17 cellular contexts compared by ENCODE assay signal in genomic region chr17:42178817-42179216, GRCh38. TPM values are rescaled to one million over a fixed set of nuclear protein-coding genes. Genes with fewer than 3 reads are reported as not detected.
A peak's percentile ranks its signal among the peaks of the same experiment; 100 is the strongest.
DNase-seq lines count a peak whose midpoint lies in the region; ATAC-seq, FAIRE-seq and TF ChIP-seq lines count a peak whose summit lies in the region.
"Had no signal": no experiment of that assay in that cellular context is flagged by ENCODE, and none has a peak within 500 bp of the region (broad histone marks: within the 10 kb centered on the region; RNA-seq: fewer than 3 reads in every experiment).

No MANE protein-coding gene starts in this region.

- TF ChIP-seq POLR2A in adrenal gland (IDR thresholded peaks at IDR 0.05): no peak

- H3K4me1 ChIP-seq in adrenal gland (replicated peaks in 1 of 2): peaks cover 10 to 24% of the 10 kb centered on the region in 2 donors

- H3K27ac ChIP-seq in adrenal gland: no peak overlapping the region
- H3K27ac ChIP-seq: BLaER1 treated with 17β-estradiol and CSF1 and Interleukin-3, amounts not matched to agents 10 nM and 100 nM; PC-9 had no signal

- no peak for FAIRE-seq in RCC 7860 (lab: Jason Lieb, UNC)

- TF ChIP-seq CTCF in GM10266 (IDR thresholded peaks at IDR 0.05; ENCODE audit: control insufficient read depth, insufficient read depth, low read depth, missing control alignments) (no peak), adrenal gland (IDR thresholded peaks at IDR 0.05) (no peak)

- H3K4me3 ChIP-seq in adrenal gland: no peak overlapping the region
- H3K4me3 ChIP-seq: BLaER1 treated with 17β-estradiol and CSF1 and Interleukin-3, amounts not matched to agents 10 nM and 100 nM; PC-9 had no signal

- no peaks in the 10 kb centered on the region for H3K9me3 ChIP-seq in adrenal gland (replicated peaks in 1 of 3)

- DNase-seq in CD1c-positive myeloid dendritic cell (ENCODE audit: extremely low spot score) (peak; percentile 90), GM10266 (ENCODE audit: extremely low spot score) (peak; percentile 63), NAMALWA (ENCODE audit: low spot score) (peak; percentile 76), adrenal gland (no peak), RCC 7860 (ENCODE audit: low spot score) (no peak)
- DNase-seq: NCI-H1105; NCI-H446; PC-9; stimulated activated CD4-positive, alpha-beta T cell treated with anti-CD3 and anti-CD28 coated beads, Interleukin-1b, Interleukin-23, amount 100 ng/mL, for 48 hours had no signal

- no peak for ATAC-seq in HG03139 (IDR thresholded peaks at IDR 0.05; ENCODE audit: unreplicated experiment)
- ATAC-seq in GM18858 (IDR thresholded peaks at IDR 0.05; ENCODE audit: unreplicated experiment): no peak
- ATAC-seq: esophagus mucosa had no signal

- H3K36me3 Mint-ChIP-seq in dendritic cell treated with granulocyte-macrophage colony-stimulating factor and Interleukin-4, amounts not matched to agents 40 ng/mL and 50 ng/mL, for 4 days (ENCODE audit: low read depth): no peaks in the 10 kb centered on the region

- no peak overlapping the region for H3K4me3 Mint-ChIP-seq in dendritic cell treated with granulocyte-macrophage colony-stimulating factor and Interleukin-4, amounts not matched to agents 40 ng/mL and 50 ng/mL, for 4 days
- H3K4me3 Mint-ChIP-seq: stimulated activated naive CD8-positive, alpha-beta T cell treated with anti-CD3 and anti-CD28 coated beads, Interleukin-15, Interleukin-2, amounts not matched to agents 100 ng/mL and 50 ng/mL, for 24 hours had no signal

- no peaks in the 10 kb centered on the region for H3K9me3 Mint-ChIP-seq in dendritic cell treated with granulocyte-macrophage colony-stimulating factor and Interleukin-4, amounts not matched to agents 40 ng/mL and 50 ng/mL, for 4 days
- H3K9me3 Mint-ChIP-seq: stimulated activated naive CD8-positive, alpha-beta T cell treated with anti-CD3 and anti-CD28 coated beads, Interleukin-15, Interleukin-2, amounts not matched to agents 100 ng/mL and 50 ng/mL, for 24 hours had no signal

- 0 to 39% (median 19%) methylated on average over 1 to 14 of the region's 14 CpGs for WGBS in adrenal gland, 4 donors

- peak overlapping the region; percentile 48 for H3K27ac Mint-ChIP-seq in dendritic cell treated with granulocyte-macrophage colony-stimulating factor and Interleukin-4, amounts not matched to agents 40 ng/mL and 50 ng/mL, for 4 days
- H3K27ac Mint-ChIP-seq: stimulated activated naive CD8-positive, alpha-beta T cell treated with anti-CD3 and anti-CD28 coated beads, Interleukin-15, Interleukin-2, amounts not matched to agents 100 ng/mL and 50 ng/mL, for 24 hours had no signal

- intact Hi-C loops in dendritic cell treated with granulocyte-macrophage colony-stimulating factor and Interleukin-4, amounts not matched to agents 40 ng/mL and 50 ng/mL, for 4 days (cut with micrococcal nuclease): no loop called here
- intact Hi-C loops in adrenal gland (cut with DNase I): no loop called here

- H3K36me3 ChIP-seq in adrenal gland (replicated peaks in 1 of 2): no peaks in the 10 kb centered on the region
- H3K36me3 ChIP-seq: BLaER1 treated with 17β-estradiol and CSF1 and Interleukin-3, amounts not matched to agents 10 nM and 100 nM had no signal

- no peaks in the 10 kb centered on the region for H3K27me3 ChIP-seq in adrenal gland

- peaks cover 65% of the 10 kb centered on the region for H3K27me3 Mint-ChIP-seq in dendritic cell treated with granulocyte-macrophage colony-stimulating factor and Interleukin-4, amounts not matched to agents 40 ng/mL and 50 ng/mL, for 4 days

- peaks cover 65% of the 10 kb centered on the region for H3K4me1 Mint-ChIP-seq in dendritic cell treated with granulocyte-macrophage colony-stimulating factor and Interleukin-4, amounts not matched to agents 40 ng/mL and 50 ng/mL, for 4 days (ENCODE audit: low read depth)

RNA-seq across cellular contexts. Expression of gene KCNH4, which starts 2.1 kb away (rescaled TPM):
- total RNA-seq in adrenal gland: under 1 TPM in 6 of 8 donors, not detected in 2; 0.14 to 0.41 (median 0.19) TPM
- 1 to 10 TPM in 1 of 3 donors, under 1 TPM in 2; 0.13 to 1.0 (median 0.26) TPM for polyA plus RNA-seq in adrenal gland
- total RNA-seq: chondrocyte, esophagus mucosa, PC-9 had no signal

RNA-seq across cellular contexts. Expression of gene HCRT, which starts 6.4 kb away (rescaled TPM):
- not detected for total RNA-seq in adrenal gland
- not detected for polyA plus RNA-seq in adrenal gland
- total RNA-seq: chondrocyte; esophagus mucosa; PC-9; T-helper 2 cell treated with Interferon-gamma antibody and Interleukin-4, amounts not matched to agents 100 ng/mL and 5 ng/mL, for 36 hours had no signal

RNA-seq across cellular contexts. Expression of gene GHDC, which starts 15.5 kb away (rescaled TPM):
- total RNA-seq in adrenal gland: 100 to 1,000 TPM in 1 of 8 donors, 10 to 100 TPM in 7; 36.4 to 344 (median 73.6) TPM
- polyA plus RNA-seq in adrenal gland: 10 to 100 TPM; 10.5 to 33.9 (median 30.4) TPM

RNA-seq across cellular contexts. Expression of gene RAB5C, which starts 24.0 kb away (rescaled TPM):
- total RNA-seq in adrenal gland: 100 to 1,000 TPM; 126 to 216 (median 163) TPM
- polyA plus RNA-seq in adrenal gland: 100 to 1,000 TPM in 2 of 3 donors, 10 to 100 TPM in 1; 55.8 to 206 (median 115) TPM

RNA-seq across cellular contexts. Expression of gene HSPB9, which starts 56.2 kb away (rescaled TPM):
- under 1 TPM in 4 of 8 donors, not detected in 4; 0.14 to 0.27 (median 0.17) TPM for total RNA-seq in adrenal gland
- under 1 TPM in 2 of 3 donors, not detected in 1; 0.20 to 0.72 TPM for polyA plus RNA-seq in adrenal gland
- total RNA-seq: chondrocyte; esophagus mucosa; PC-9; T-helper 2 cell treated with Interferon-gamma antibody and Interleukin-4, amounts not matched to agents 100 ng/mL and 5 ng/mL, for 36 hours had no signal

Comparison
In these comparisons a context has a peak if more than half of its experiments do, and no peak if none do; other contexts are left out.
1. DNase-seq: peak in CD1c-positive myeloid dendritic cell (single experiment), GM10266 (single experiment) and NAMALWA (single experiment); none in adrenal gland (0 of 7) and RCC 7860 (single experiment).